Comparison of ENCODE assay signal across 8 cellular contexts in genomic region chr16:48231675-48232214, GRCh38. TPM values are rescaled to one million over a fixed set of nuclear protein-coding genes. Genes with fewer than 3 reads are reported as not detected.
DNase-seq lines count a peak whose midpoint lies in the region; ATAC-seq, FAIRE-seq and TF ChIP-seq lines count a peak whose summit lies in the region.

No MANE protein-coding gene starts in this region.

- intact Hi-C loops in CD8-positive, alpha-beta T cell (cut with DNase I, micrococcal nuclease), result loop anchor here (1.0 to 2.0 kb wide), 2 partner anchors 399 kb away; no protein-coding TSS in a partner anchor
- intact Hi-C loops in activated CD4-positive, alpha-beta memory T cell treated with anti-CD3 and anti-CD28 coated beads for 36 hours (cut with micrococcal nuclease), result loop anchor here (1.0 to 5.0 kb wide), 4 partner anchors 13 to 391 kb away; partner anchors contain the start of gene LONP2
- intact Hi-C loops in left cardiac atrium (cut with DNase I), result loop anchor here in 1 of 2 donors (5.0 kb wide), 1 partner anchor 391 kb away; no protein-coding TSS in a partner anchor

- no peak overlapping the region for H3K27ac ChIP-seq in CD8-positive, alpha-beta T cell (ENCODE audit: low read depth, low read length)

- no peak overlapping the region for H3K4me3 Mint-ChIP-seq in CD8-positive, alpha-beta T cell
- H3K4me3 Mint-ChIP-seq in activated CD4-positive, alpha-beta memory T cell treated with anti-CD3 and anti-CD28 coated beads for 36 hours, result no peak overlapping the region
- peak overlapping the region; percentile 10 for H3K4me3 Mint-ChIP-seq in stimulated activated effector memory CD8-positive, alpha-beta T cell treated with anti-CD3 and anti-CD28 coated beads, Interleukin-12 subunit alpha, Interleukin-12 subunit beta, amount 100 ng/mL, for 72 hours

- peaks cover 15% of the 10 kb centered on the region for H3K27me3 Mint-ChIP-seq in CD8-positive, alpha-beta T cell (ENCODE audit: low read depth)
- H3K27me3 Mint-ChIP-seq in activated CD4-positive, alpha-beta memory T cell treated with anti-CD3 and anti-CD28 coated beads for 36 hours, result no peaks in the 10 kb centered on the region

- no peaks in the 10 kb centered on the region for H3K4me1 ChIP-seq in CD8-positive, alpha-beta T cell (ENCODE audit: insufficient read depth, low read length)

- peak; percentile 82 for FAIRE-seq in GM19239 (lab: Jason Lieb, UNC)

- peak; percentile 36 for ATAC-seq in CD8-positive, alpha-beta T cell
- ATAC-seq in left cardiac atrium, result peak; percentile 35 to 47
- peak; percentile 86 for ATAC-seq in stimulated activated effector memory CD8-positive, alpha-beta T cell treated with anti-CD3 and anti-CD28 coated beads, Interleukin-12 subunit alpha, Interleukin-12 subunit beta, amount 100 ng/mL, for 72 hours
- no peak for ATAC-seq in HG02938 (IDR thresholded peaks at IDR 0.05; ENCODE audit: unreplicated experiment)

- no peak overlapping the region for H3K27ac Mint-ChIP-seq in CD8-positive, alpha-beta T cell
- H3K27ac Mint-ChIP-seq in activated CD4-positive, alpha-beta memory T cell treated with anti-CD3 and anti-CD28 coated beads for 36 hours, result peak overlapping the region; percentile 58
- H3K27ac Mint-ChIP-seq in stimulated activated effector memory CD8-positive, alpha-beta T cell treated with anti-CD3 and anti-CD28 coated beads, Interleukin-12 subunit alpha, Interleukin-12 subunit beta, amount 100 ng/mL, for 72 hours, result peak overlapping the region; percentile 61

- H3K4me3 ChIP-seq in CD8-positive, alpha-beta T cell (ENCODE audit: low read depth, low read length), result no peak overlapping the region

- H3K36me3 ChIP-seq in CD8-positive, alpha-beta T cell (ENCODE audit: insufficient read depth, low read length), result no peaks in the 10 kb centered on the region

- no peaks in the 10 kb centered on the region for H3K27me3 ChIP-seq in CD8-positive, alpha-beta T cell (ENCODE audit: insufficient read depth, low read length)

- DNase-seq in CD8-positive, alpha-beta T cell, result peak in 1 of 7 experiments; percentile 13
- DNase-seq in GM19239 (ENCODE audit: insufficient read length, low spot score), result peak; percentile 27
- DNase-seq in activated CD4-positive, alpha-beta memory T cell treated with anti-CD3 and anti-CD28 coated beads for 36 hours, result peak; percentile 70
- DNase-seq in left cardiac atrium, result no peak
- DNase-seq in stimulated activated effector memory CD8-positive, alpha-beta T cell treated with anti-CD3 and anti-CD28 coated beads, Interleukin-12 subunit alpha, Interleukin-12 subunit beta, amount 100 ng/mL, for 72 hours (ENCODE audit: low spot score in 2 of 2), result peak in 1 of 2 donors; percentile 56
- no peak for DNase-seq in DMS114 treated with DMSO at 0.1 percent for 48 hours (lab: John Stamatoyannopoulos, UW; ENCODE audit: unreplicated experiment)

- H3K36me3 Mint-ChIP-seq in CD8-positive, alpha-beta T cell, result no peaks in the 10 kb centered on the region
- H3K36me3 Mint-ChIP-seq in activated CD4-positive, alpha-beta memory T cell treated with anti-CD3 and anti-CD28 coated beads for 36 hours, result no peaks in the 10 kb centered on the region
- H3K36me3 Mint-ChIP-seq in stimulated activated effector memory CD8-positive, alpha-beta T cell treated with anti-CD3 and anti-CD28 coated beads, Interleukin-12 subunit alpha, Interleukin-12 subunit beta, amount 100 ng/mL, for 72 hours, result no peaks in the 10 kb centered on the region

- no peaks in the 10 kb centered on the region for H3K4me1 Mint-ChIP-seq in CD8-positive, alpha-beta T cell (ENCODE audit: low read depth)
- peaks cover 20% of the 10 kb centered on the region for H3K4me1 Mint-ChIP-seq in activated CD4-positive, alpha-beta memory T cell treated with anti-CD3 and anti-CD28 coated beads for 36 hours (ENCODE audit: low read depth)
- H3K4me1 Mint-ChIP-seq in stimulated activated effector memory CD8-positive, alpha-beta T cell treated with anti-CD3 and anti-CD28 coated beads, Interleukin-12 subunit alpha, Interleukin-12 subunit beta, amount 100 ng/mL, for 72 hours, result peaks cover 14% of the 10 kb centered on the region

- H3K9me3 Mint-ChIP-seq in CD8-positive, alpha-beta T cell, result no peaks in the 10 kb centered on the region
- no peaks in the 10 kb centered on the region for H3K9me3 Mint-ChIP-seq in activated CD4-positive, alpha-beta memory T cell treated with anti-CD3 and anti-CD28 coated beads for 36 hours
- H3K9me3 Mint-ChIP-seq in stimulated activated effector memory CD8-positive, alpha-beta T cell treated with anti-CD3 and anti-CD28 coated beads, Interleukin-12 subunit alpha, Interleukin-12 subunit beta, amount 100 ng/mL, for 72 hours, result no peaks in the 10 kb centered on the region

- POLR2A ChIA-PET in CD8-positive, alpha-beta T cell (lab: Charles Lee), result no interaction called here
- POLR2A ChIA-PET in activated CD4-positive, alpha-beta memory T cell treated with anti-CD3 and anti-CD28 coated beads for 36 hours (lab: Charles Lee), result no interaction called here

- peak; percentile 39 for TF ChIP-seq CTCF in CD8-positive, alpha-beta T cell (IDR thresholded peaks at IDR 0.05)
- TF ChIP-seq CTCF in LNCAP (IDR thresholded peaks at IDR 0.05), result peak; percentile 24; the same call in 1 of the 2 replicates

- CTCF ChIA-PET in CD8-positive, alpha-beta T cell (lab: Charles Lee), result interaction anchor here (1.6 kb wide), 2 partner anchors 392 to 398 kb away, joined by 4 to 6 read pairs; no protein-coding TSS in a partner anchor
- CTCF ChIA-PET in activated CD4-positive, alpha-beta memory T cell treated with anti-CD3 and anti-CD28 coated beads for 36 hours (lab: Charles Lee), result interaction anchor here (0.6 to 1.4 kb wide), 4 partner anchors 26 to 399 kb away, joined by 3 to 5 read pairs (median 4); no protein-coding TSS in a partner anchor

- H3K9me3 ChIP-seq in CD8-positive, alpha-beta T cell (ENCODE audit: low read length), result no peaks in the 10 kb centered on the region

RNA-seq across cellular contexts. Expression of gene LONP2, which starts 12.4 kb away (rescaled TPM):
- total RNA-seq in CD8-positive, alpha-beta T cell, result 10 to 100 TPM; 71.8 to 72.1 TPM
- 10 to 100 TPM; 56.6 to 56.8 TPM for total RNA-seq in activated CD4-positive, alpha-beta memory T cell treated with anti-CD3 and anti-CD28 coated beads for 36 hours
- 10 to 100 TPM; 54.3 to 71.6 TPM for total RNA-seq in left cardiac atrium

RNA-seq across cellular contexts. Expression of gene ABCC11, which starts 15.6 kb away (rescaled TPM):
- total RNA-seq in CD8-positive, alpha-beta T cell, result under 1 TPM in 1 of 2 experiments, not detected in 1; 0.16 TPM
- total RNA-seq in activated CD4-positive, alpha-beta memory T cell treated with anti-CD3 and anti-CD28 coated beads for 36 hours, result under 1 TPM; 0.15 to 0.33 TPM
- not detected for total RNA-seq in left cardiac atrium

Comparison
In these comparisons a context has a peak if more than half of its experiments do, and no peak if none do; other contexts are left out.
1. DNase-seq: peak in GM19239 (single experiment) and activated CD4-positive, alpha-beta memory T cell treated with anti-CD3 and anti-CD28 coated beads for 36 hours (single experiment); none in left cardiac atrium (single experiment) and DMS114 treated with DMSO at 0.1 percent for 48 hours (single experiment).